14 cellular contexts compared by ENCODE assay signal in genomic region chr5:143261748-143262392, GRCh38.
DNase-seq lines count a peak whose midpoint lies in the region; ATAC-seq and TF ChIP-seq lines count a peak whose summit lies in the region.
"Had no signal": no experiment of that assay in that cellular context is flagged by ENCODE, and none has a peak within 500 bp of the region (broad histone marks: within the 10 kb centered on the region; RNA-seq: fewer than 3 reads in every experiment).

No MANE protein-coding gene starts in this region.

- no peak for TF ChIP-seq CTCF in nephron progenitor cell (IDR thresholded peaks at IDR 0.05)

- peaks cover 0 to 6% of the 10 kb centered on the region in 2 donors for H3K36me3 Mint-ChIP-seq in activated naive CD4-positive, alpha-beta T cell treated with anti-CD3 and anti-CD28 coated beads, Interleukin-2, amount 50 U/mL, for 72 hours
- no peaks in the 10 kb centered on the region for H3K36me3 Mint-ChIP-seq in nephron progenitor cell (ENCODE audit: low read depth)

- no peaks in the 10 kb centered on the region for H3K4me1 Mint-ChIP-seq in nephron progenitor cell

- ATAC-seq in activated naive CD4-positive, alpha-beta T cell treated with anti-CD3 and anti-CD28 coated beads, Interleukin-2, amount 50 U/mL, for 72 hours = peak; percentile 74 to 85

- peak overlapping the region in 1 of 2 donors; percentile 19 for H3K27ac Mint-ChIP-seq in activated naive CD4-positive, alpha-beta T cell treated with anti-CD3 and anti-CD28 coated beads, Interleukin-2, amount 50 U/mL, for 72 hours
- H3K27ac Mint-ChIP-seq in nephron progenitor cell = no peak overlapping the region
- H3K27ac Mint-ChIP-seq: mesothelial cell of epicardium had no signal

- in situ Hi-C loops in ACHN (cut with HindIII; ENCODE audit: low pct_ligation_motif_present, low pct_unique_long_range_greater_than_20kb, low sequenced_read_pairs) = no loop called here

- H3K27me3 Mint-ChIP-seq in nephron progenitor cell (ENCODE audit: low read depth, poor library complexity) = peaks cover 6% of the 10 kb centered on the region

- H3K4me3 Mint-ChIP-seq in nephron progenitor cell = no peak overlapping the region
- H3K4me3 Mint-ChIP-seq: mesothelial cell of epicardium had no signal

- peaks cover 3 to 11% of the 10 kb centered on the region in 2 donors for H3K9me3 Mint-ChIP-seq in activated naive CD4-positive, alpha-beta T cell treated with anti-CD3 and anti-CD28 coated beads, Interleukin-2, amount 50 U/mL, for 72 hours
- peaks cover 13% of the 10 kb centered on the region for H3K9me3 Mint-ChIP-seq in nephron progenitor cell

- DNase-seq in CD1c-positive myeloid dendritic cell (ENCODE audit: extremely low spot score) (peak; percentile 31), HT1080 (ENCODE audit: low read depth) (peak; percentile 88), kidney tubule cell (ENCODE audit: low spot score) (peak; percentile 56), nephron progenitor cell (no peak), HPDE6-E6E7 (ENCODE audit: extremely low spot score) (no peak), ACHN (no peak), ecto neural progenitor cell (ENCODE audit: low spot score) (no peak)
- DNase-seq in activated naive CD4-positive, alpha-beta T cell treated with anti-CD3 and anti-CD28 coated beads, Interleukin-2, amount 50 U/mL, for 72 hours (ENCODE audit: low spot score in 2 of 2) = no peak
- DNase-seq: activated CD4-positive, alpha-beta T cell treated with anti-CD3 and anti-CD28 coated beads for 4 hours; glutamatergic neuron; NCI-H2081; Right ventricle myocardium superior; stomach had no signal

Comparison
In these comparisons a context has a peak if more than half of its experiments do, and no peak if none do; other contexts are left out.
1. DNase-seq: peak in CD1c-positive myeloid dendritic cell (single experiment), HT1080 (single experiment) and kidney tubule cell (single experiment); none in activated naive CD4-positive, alpha-beta T cell treated with anti-CD3 and anti-CD28 coated beads, Interleukin-2, amount 50 U/mL, for 72 hours (0 of 2), nephron progenitor cell (single experiment), HPDE6-E6E7 (single experiment), ACHN (single experiment) and ecto neural progenitor cell (single experiment).